ENCODE assay signal across 8 cellular contexts in genomic region chr5:172450861-172451695, GRCh38. TPM values are rescaled to one million over a fixed set of nuclear protein-coding genes. Genes with fewer than 3 reads are reported as not detected.
DNase-seq lines count a peak whose midpoint lies in the region; ATAC-seq, FAIRE-seq and TF ChIP-seq lines count a peak whose summit lies in the region.

No MANE protein-coding gene starts in this region.

- TF ChIP-seq EP300 in A549 (IDR thresholded peaks at IDR 0.05) = no peak

- TF ChIP-seq CTCF in A549 (IDR thresholded peaks at IDR 0.05) (peak; percentile 71), GM13976 (IDR thresholded peaks at IDR 0.05; ENCODE audit: borderline replicate concordance, control extremely low read depth, extremely low read depth, insufficient read depth, missing control alignments) (peak; percentile 44), breast epithelium (IDR thresholded peaks at IDR 0.05) (peak; percentile 37 to 53 (median 50))

- no peak for TF ChIP-seq POLR2A in A549 (IDR thresholded peaks at IDR 0.05; ENCODE audit: low read length)
- no peak for TF ChIP-seq POLR2A in breast epithelium (IDR thresholded peaks at IDR 0.05)

- H3K9me3 ChIP-seq in A549 (no peaks in the 10 kb centered on the region), breast epithelium (no peaks in the 10 kb centered on the region)

- FAIRE-seq in A549 (lab: Jason Lieb, UNC) = no peak

- DNase-seq in A549 (ENCODE audit: low read depth in 1 of 2, low spot score in 1 of 2) = peak; percentile 54 to 71
- peak; percentile 56 for DNase-seq in GM13976 (ENCODE audit: low spot score)
- peak; percentile 72 for DNase-seq in SK-MEL-5 (ENCODE audit: low read depth, low spot score)
- no peak for DNase-seq in breast epithelium (ENCODE audit: low spot score in 2 of 2)
- peak; percentile 22 for DNase-seq in kidney tubule cell (ENCODE audit: low spot score)
- peak; percentile 70 for DNase-seq in stimulated activated CD8-positive, alpha-beta memory T cell treated with anti-CD3 and anti-CD28 coated beads, Interleukin-4, amount 100 ng/mL, for 48 hours

- no peaks in the 10 kb centered on the region for H3K27me3 ChIP-seq in breast epithelium

- ATAC-seq in A549 (peak in 1 of 2 experiments; percentile 47; a peak in 3 of 6 replicates), HG02610 (IDR thresholded peaks at IDR 0.05; ENCODE audit: unreplicated experiment) (no peak), GM18517 (IDR thresholded peaks at IDR 0.05; ENCODE audit: unreplicated experiment) (no peak)

- 89% methylated on average over 4 of the region's 7 CpGs for WGBS in A549 (ENCODE audit: missing lambda C conversion rate)

- peaks cover 25% of the 10 kb centered on the region for H3K4me1 ChIP-seq in A549
- H3K4me1 ChIP-seq in breast epithelium = peaks cover 1 to 7% of the 10 kb centered on the region in 2 donors

- H3K4me3 ChIP-seq in A549 (no peak overlapping the region), breast epithelium (peak overlapping the region; percentile 90 to 98 (median 93))

- H3K36me3 ChIP-seq in breast epithelium = no peaks in the 10 kb centered on the region

- intact Hi-C loops in breast epithelium (cut with DNase I; ENCODE audit: low total_unique reads) = no loop called here

- H3K4me2 ChIP-seq in A549 = peak overlapping the region; percentile 21; the same call in 1 of the 3 replicates

- POLR2A ChIA-PET in A549 (lab: Yijun Ruan, JAX) = no interaction called here

- CTCF ChIA-PET in A549 (lab: Yijun Ruan, JAX) = interaction anchor here (0.7 to 5.5 kb wide), 37 partner anchors 10 to 476 kb away, joined by 3 to 47 read pairs (median 4); no protein-coding TSS in a partner anchor

- peak; percentile 41; a peak in 4 of 5 replicates for TF ChIP-seq RAD21 in A549 (conservative IDR thresholded peaks at IDR 0.05 in 1 of 2, IDR thresholded peaks at IDR 0.05 in 1 of 2)

- in situ Hi-C loops in GM13976 (cut with MboI; ENCODE audit: low sequenced_read_pairs, unreplicated experiment) = no loop called here
- in situ Hi-C loops in SK-MEL-5 (cut with HindIII; ENCODE audit: low pct_unique_long_range_greater_than_20kb, low sequenced_read_pairs) = no loop called here

- H3K27ac ChIP-seq in A549 (peak overlapping the region in 1 of 2 experiments; percentile 35; a peak in 3 of 6 replicates), breast epithelium (peak overlapping the region; percentile 92 to 95)

TF ChIP-seq in A549, 52 proteins besides CTCF, POLR2A, EP300 and RAD21:
- TF ChIP-seq JUN (IDR thresholded peaks at IDR 0.05) = 0 out of 5 replicates have a peak, but pooled peaks of 1 of the 2 experiments have one; percentile 37
- no peak for TF ChIP-seq RNF2 (IDR thresholded peaks at IDR 0.05; ENCODE audit: borderline replicate concordance, low read depth)
- no peak for TF ChIP-seq HES2 (IDR thresholded peaks at IDR 0.05)
- no peak for TF ChIP-seq PBX3 (IDR thresholded peaks at IDR 0.05)
- TF ChIP-seq SMC3 (IDR thresholded peaks at IDR 0.05) = 0 out of 3 replicates have a peak, but pooled peaks have one; percentile 20
- TF ChIP-seq HEYL (CRISPR knock-in tag; IDR thresholded peaks at IDR 0.05) = no peak
- no peak for TF ChIP-seq KDM5A (IDR thresholded peaks at IDR 0.05)
- no peak for TF ChIP-seq RARB (CRISPR knock-in tag; IDR thresholded peaks at IDR 0.05)
- TF ChIP-seq RCOR1 (IDR thresholded peaks at IDR 0.05; ENCODE audit: low read depth, low read length) = no peak
- peak; percentile 87 for TF ChIP-seq ZFP36 (IDR thresholded peaks at IDR 0.05; ENCODE audit: borderline replicate concordance, partially characterized antibody)
- TF ChIP-seq HMGXB4 (CRISPR knock-in tag; IDR thresholded peaks at IDR 0.05; ENCODE audit: borderline replicate concordance) = no peak
- TF ChIP-seq MAX (IDR thresholded peaks at IDR 0.05) = no peak
- no peak for TF ChIP-seq ESRRA (IDR thresholded peaks at IDR 0.05; ENCODE audit: borderline replicate concordance, low read length)
- TF ChIP-seq KDM1A (IDR thresholded peaks at IDR 0.05; ENCODE audit: low read depth) = peak; percentile 60; the same call in 1 of the 2 replicates
- no peak for TF ChIP-seq ZNF302 (CRISPR knock-in tag; IDR thresholded peaks at IDR 0.05)
- no peak for TF ChIP-seq HOXB5 (CRISPR knock-in tag; IDR thresholded peaks at IDR 0.05)
- no peak for TF ChIP-seq POLR2AphosphoS2 (conservative IDR thresholded peaks at IDR 0.05; ENCODE audit: low read length)

RNA-seq across cellular contexts. Expression of gene SH3PXD2B, which starts 3.2 kb away (rescaled TPM):
- 15.5 TPM in 2 replicates for polyA plus RNA-seq in A549 (2011; rRNA removed)
- polyA plus RNA-seq in A549 (2012; cell fraction: cytosol; rRNA removed) = 6.9 and 9.8 TPM in 2 replicates
- polyA plus RNA-seq in A549 (2012; cell fraction: nucleus; rRNA removed) = 11.7 and 13.3 TPM in 2 replicates
- 12.4 to 15.4 TPM (median 15.1 TPM) in 3 replicates for polyA plus RNA-seq in A549 (2017; fragmentation: RNase III; extraction: RNeasy Plus Mini Kit Qiagen cat#74134 plus additional on column Dnase treatment)
- polyA minus RNA-seq in A549 (2011; rRNA and poly(A)+ RNA removed) = 20.4 and 21.2 TPM in 2 replicates
- total RNA-seq in SK-MEL-5 (2014; rRNA removed; shearing (Covaris generic)) = 90.2 and 92.6 TPM in 2 replicates
- 80.3 and 104 TPM in 2 replicates for polyA plus RNA-seq in SK-MEL-5 (2015; cell fraction: cytosol; rRNA removed)
- 48.9 and 54.6 TPM in 2 replicates for polyA plus RNA-seq in SK-MEL-5 (2015; cell fraction: nucleus; rRNA removed)
- 100 to 1,000 TPM in 1 of 3 donors, 10 to 100 TPM in 2; 35.3 to 118 (median 43.9) TPM for total RNA-seq in breast epithelium

Comparison
In these comparisons a context has a peak if more than half of its experiments do, and no peak if none do; other contexts are left out.
1. DNase-seq: peak in A549 (2 of 2), GM13976 (single experiment), SK-MEL-5 (single experiment), kidney tubule cell (single experiment) and stimulated activated CD8-positive, alpha-beta memory T cell treated with anti-CD3 and anti-CD28 coated beads, Interleukin-4, amount 100 ng/mL, for 48 hours (single experiment); none in breast epithelium (0 of 2).
2. Peak in every context shown above with its lines, with median percentiles within 50 percentile points of each other: CTCF ChIP-seq.